Comparison of ENCODE assay signal across 8 cellular contexts in genomic region chr4:73258668-73259551, GRCh38. TPM values are rescaled to one million over a fixed set of nuclear protein-coding genes. Genes with fewer than 3 reads are reported as not detected.
DNase-seq lines count a peak whose midpoint lies in the region; ATAC-seq and TF ChIP-seq lines count a peak whose summit lies in the region.

A gene with protein sequence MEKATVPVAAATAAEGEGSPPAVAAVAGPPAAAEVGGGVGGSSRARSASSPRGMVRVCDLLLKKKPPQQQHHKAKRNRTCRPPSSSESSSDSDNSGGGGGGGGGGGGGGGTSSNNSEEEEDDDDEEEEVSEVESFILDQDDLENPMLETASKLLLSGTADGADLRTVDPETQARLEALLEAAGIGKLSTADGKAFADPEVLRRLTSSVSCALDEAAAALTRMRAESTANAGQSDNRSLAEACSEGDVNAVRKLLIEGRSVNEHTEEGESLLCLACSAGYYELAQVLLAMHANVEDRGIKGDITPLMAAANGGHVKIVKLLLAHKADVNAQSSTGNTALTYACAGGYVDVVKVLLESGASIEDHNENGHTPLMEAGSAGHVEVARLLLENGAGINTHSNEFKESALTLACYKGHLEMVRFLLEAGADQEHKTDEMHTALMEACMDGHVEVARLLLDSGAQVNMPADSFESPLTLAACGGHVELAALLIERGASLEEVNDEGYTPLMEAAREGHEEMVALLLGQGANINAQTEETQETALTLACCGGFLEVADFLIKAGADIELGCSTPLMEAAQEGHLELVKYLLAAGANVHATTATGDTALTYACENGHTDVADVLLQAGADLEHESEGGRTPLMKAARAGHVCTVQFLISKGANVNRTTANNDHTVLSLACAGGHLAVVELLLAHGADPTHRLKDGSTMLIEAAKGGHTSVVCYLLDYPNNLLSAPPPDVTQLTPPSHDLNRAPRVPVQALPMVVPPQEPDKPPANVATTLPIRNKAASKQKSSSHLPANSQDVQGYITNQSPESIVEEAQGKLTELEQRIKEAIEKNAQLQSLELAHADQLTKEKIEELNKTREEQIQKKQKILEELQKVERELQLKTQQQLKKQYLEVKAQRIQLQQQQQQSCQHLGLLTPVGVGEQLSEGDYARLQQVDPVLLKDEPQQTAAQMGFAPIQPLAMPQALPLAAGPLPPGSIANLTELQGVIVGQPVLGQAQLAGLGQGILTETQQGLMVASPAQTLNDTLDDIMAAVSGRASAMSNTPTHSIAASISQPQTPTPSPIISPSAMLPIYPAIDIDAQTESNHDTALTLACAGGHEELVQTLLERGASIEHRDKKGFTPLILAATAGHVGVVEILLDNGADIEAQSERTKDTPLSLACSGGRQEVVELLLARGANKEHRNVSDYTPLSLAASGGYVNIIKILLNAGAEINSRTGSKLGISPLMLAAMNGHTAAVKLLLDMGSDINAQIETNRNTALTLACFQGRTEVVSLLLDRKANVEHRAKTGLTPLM (N-terminal part only) (minus strand): TSS chr4:73258798. CDS start chr4:73258668, 130 bp downstream.

- peaks cover 14% of the 10 kb centered on the region for H3K36me3 Mint-ChIP-seq in nephron (ENCODE audit: low read depth)
- peaks cover 29% of the 10 kb centered on the region for H3K36me3 Mint-ChIP-seq in stimulated activated naive CD8-positive, alpha-beta T cell treated with anti-CD3 and anti-CD28 coated beads, Interleukin-15, Interleukin-2, amounts not matched to agents 100 ng/mL and 50 ng/mL, for 24 hours (ENCODE audit: low read depth)

- ATAC-seq in RWPE2 (ENCODE audit: low read depth), result peak; percentile 67

- peak within 1 kb of the TSS; percentile 99 to 100 (median 100) for H3K27ac Mint-ChIP-seq in nephron
- peak within 1 kb of the TSS; percentile 99 for H3K27ac Mint-ChIP-seq in stimulated activated naive CD8-positive, alpha-beta T cell treated with anti-CD3 and anti-CD28 coated beads, Interleukin-15, Interleukin-2, amounts not matched to agents 100 ng/mL and 50 ng/mL, for 24 hours

- H3K27ac ChIP-seq in RWPE2 (ENCODE audit: poor library complexity, severe bottlenecking), result peak within 1 kb of the TSS; percentile 81

- H3K9me3 Mint-ChIP-seq in nephron, result no peaks in the 10 kb centered on the region
- no peaks in the 10 kb centered on the region for H3K9me3 Mint-ChIP-seq in stimulated activated naive CD8-positive, alpha-beta T cell treated with anti-CD3 and anti-CD28 coated beads, Interleukin-15, Interleukin-2, amounts not matched to agents 100 ng/mL and 50 ng/mL, for 24 hours

- no peaks in the 10 kb centered on the region for H3K27me3 Mint-ChIP-seq in nephron (ENCODE audit: low read depth)
- no peaks in the 10 kb centered on the region for H3K27me3 Mint-ChIP-seq in stimulated activated naive CD8-positive, alpha-beta T cell treated with anti-CD3 and anti-CD28 coated beads, Interleukin-15, Interleukin-2, amounts not matched to agents 100 ng/mL and 50 ng/mL, for 24 hours

- H3K9me3 ChIP-seq in RWPE2 (ENCODE audit: severe bottlenecking), result no peaks in the 10 kb centered on the region

- peak within 1 kb of the TSS; percentile 81 for H3K4me3 ChIP-seq in RWPE2 (ENCODE audit: severe bottlenecking)
- H3K4me3 ChIP-seq in fibroblast of pulmonary artery (replicated peaks; ENCODE audit: low read depth, low read length), result peak within 1 kb of the TSS; percentile 84

- DNase-seq in ELF-1 (ENCODE audit: low read depth, low spot score) (peak; percentile 97), H4 (ENCODE audit: low spot score) (peak; percentile 91), LoVo (ENCODE audit: low spot score) (peak; percentile 91), RWPE2 (ENCODE audit: low spot score) (peak; percentile 91), fibroblast of pulmonary artery (ENCODE audit: low read depth) (peak; percentile 95)
- peak; percentile 84 for DNase-seq in activated T-helper 9 cell treated with anti-CD3 and anti-CD28 coated beads, Interleukin-2, amount 50 U/mL, for 16 hours (ENCODE audit: low read depth)

- H3K4me1 ChIP-seq in RWPE2 (ENCODE audit: insufficient read depth, poor library complexity, severe bottlenecking), result peaks cover 29% of the 10 kb centered on the region

- H3K36me3 ChIP-seq in RWPE2 (ENCODE audit: low read depth), result peaks cover 30% of the 10 kb centered on the region

- H3K4me1 Mint-ChIP-seq in nephron, result peaks cover 48% of the 10 kb centered on the region
- H3K4me1 Mint-ChIP-seq in stimulated activated naive CD8-positive, alpha-beta T cell treated with anti-CD3 and anti-CD28 coated beads, Interleukin-15, Interleukin-2, amounts not matched to agents 100 ng/mL and 50 ng/mL, for 24 hours (ENCODE audit: low read depth), result peaks cover 67% of the 10 kb centered on the region

- H3K27me3 ChIP-seq in RWPE2 (ENCODE audit: insufficient read depth, poor library complexity, severe bottlenecking), result no peaks in the 10 kb centered on the region

- H3K4me3 Mint-ChIP-seq in nephron, result peak within 1 kb of the TSS; percentile 100
- H3K4me3 Mint-ChIP-seq in stimulated activated naive CD8-positive, alpha-beta T cell treated with anti-CD3 and anti-CD28 coated beads, Interleukin-15, Interleukin-2, amounts not matched to agents 100 ng/mL and 50 ng/mL, for 24 hours, result peak within 1 kb of the TSS; percentile 98

- TF ChIP-seq CTCF in RWPE2 (IDR thresholded peaks at IDR 0.05; ENCODE audit: poor library complexity, severe bottlenecking) (peak; percentile 21), fibroblast of pulmonary artery (IDR thresholded peaks at IDR 0.05; ENCODE audit: low read length, missing control alignments) (no peak), nephron (IDR thresholded peaks at IDR 0.05; ENCODE audit: unreplicated experiment in 3 of 3) (peak in 1 of 3 experiments; percentile 11)

RNA-seq across cellular contexts. Expression of the gene that starts here (rescaled TPM):
- total RNA-seq in H4 (2014; rRNA removed; shearing (Covaris generic)), result 31.6 and 33.1 TPM in 2 replicates

Comparison
In these comparisons a context has a peak if more than half of its experiments do, and no peak if none do; other contexts are left out.
1. Peak in every context shown above with its lines: DNase-seq, ATAC-seq, H3K4me3 ChIP-seq and H3K27ac ChIP-seq.